In genomic region chr17:49404371-49404770, GRCh38 we compare ENCODE assay signal across 13 cellular contexts. TPM values are rescaled to one million over a fixed set of nuclear protein-coding genes. Genes with fewer than 3 reads are reported as not detected.
DNase-seq lines count a peak whose midpoint lies in the region; ATAC-seq and TF ChIP-seq lines count a peak whose summit lies in the region.
"Had no signal": no experiment of that assay in that cellular context is flagged by ENCODE, and none has a peak within 500 bp of the region (broad histone marks: within the 10 kb centered on the region; RNA-seq: fewer than 3 reads in every experiment).

No MANE protein-coding gene starts in this region.

- H3K27ac Mint-ChIP-seq in Caco-2 (ENCODE audit: unreplicated experiment) = no peak overlapping the region
- H3K27ac Mint-ChIP-seq in central memory CD8-positive, alpha-beta T cell (ENCODE audit: low read depth) = peak overlapping the region; percentile 91
- H3K27ac Mint-ChIP-seq: CD4-positive, alpha-beta T cell had no signal

- WGBS in spleen, 5 donors = 34 to 46% (median 36%) methylated on average over 12 of the region's 12 CpGs

- TF ChIP-seq POLR2A in spleen (IDR thresholded peaks at IDR 0.05) = no peak

- H3K4me3 Mint-ChIP-seq in Caco-2 (ENCODE audit: unreplicated experiment) = no peak overlapping the region
- H3K4me3 Mint-ChIP-seq in central memory CD8-positive, alpha-beta T cell = peak overlapping the region; percentile 65
- H3K4me3 Mint-ChIP-seq: brain; CD4-positive, alpha-beta T cell had no signal

- CTCF ChIA-PET in Caco-2 (lab: Charles Lee) = no interaction called here

- no peak for TF ChIP-seq CTCF in Caco-2 (IDR thresholded peaks at IDR 0.05; ENCODE audit: insufficient read depth in 1 of 2, low read depth in 1 of 2, low read length in 1 of 2, severe bottlenecking in 1 of 2, unreplicated experiment in 1 of 2)
- TF ChIP-seq CTCF in spleen (IDR thresholded peaks at IDR 0.05 in 8 of 11, conservative IDR thresholded peaks at IDR 0.05 in 3 of 11) = no peak

- peaks cover 71% of the 10 kb centered on the region for H3K36me3 Mint-ChIP-seq in Caco-2 (ENCODE audit: insufficient read depth, unreplicated experiment)
- H3K36me3 Mint-ChIP-seq in central memory CD8-positive, alpha-beta T cell (ENCODE audit: insufficient read depth) = peaks cover 25% of the 10 kb centered on the region

- no peaks in the 10 kb centered on the region for H3K9me3 ChIP-seq in Caco-2
- H3K9me3 ChIP-seq in spleen = no peaks in the 10 kb centered on the region
- H3K9me3 ChIP-seq: pancreas had no signal

- DNase-seq in Caco-2 (peak in 1 of 2 experiments; percentile 40), spleen (peak; percentile 89), NCI-H446 (lab: John Stamatoyannopoulos, UW) (no peak), globus pallidus (ENCODE audit: low spot score) (no peak), DMS53 (lab: John Stamatoyannopoulos, UW) (no peak)
- peak in 1 of 2 donors; percentile 44 for DNase-seq in central memory CD8-positive, alpha-beta T cell (ENCODE audit: low spot score in 2 of 2)
- DNase-seq in activated effector memory CD4-positive, alpha-beta T cell treated with Interleukin-2 at 50 U/mL for 16 hours = no peak
- DNase-seq: activated CD8-positive, alpha-beta memory T cell treated with anti-CD3 and anti-CD28 coated beads, Interleukin-2, amount 50 U/mL, for 48 hours; CD4-positive, alpha-beta T cell; pancreas; T1000 had no signal

- peaks cover 10% of the 10 kb centered on the region for H3K4me1 Mint-ChIP-seq in Caco-2 (ENCODE audit: low read depth, unreplicated experiment)
- H3K4me1 Mint-ChIP-seq in central memory CD8-positive, alpha-beta T cell = peaks cover 40% of the 10 kb centered on the region

- peaks cover 25% of the 10 kb centered on the region for H3K36me3 ChIP-seq in Caco-2 (ENCODE audit: control insufficient read depth, insufficient read depth, low read length)
- H3K36me3 ChIP-seq in spleen = peaks cover 0 to 72% (median 58%) of the 10 kb centered on the region in 6 donors

- peaks cover 5% of the 10 kb centered on the region; the same call in 1 of the 2 replicates for H3K4me1 ChIP-seq in Caco-2
- H3K4me1 ChIP-seq in spleen = peaks cover 7 to 59% (median 34%) of the 10 kb centered on the region in 6 donors

- no peaks in the 10 kb centered on the region for H3K9me3 Mint-ChIP-seq in Caco-2 (ENCODE audit: unreplicated experiment)
- H3K9me3 Mint-ChIP-seq in central memory CD8-positive, alpha-beta T cell = no peaks in the 10 kb centered on the region
- H3K9me3 Mint-ChIP-seq: brain; CD4-positive, alpha-beta T cell had no signal

- POLR2A ChIA-PET in Caco-2 (lab: Charles Lee) = no interaction called here

- no peaks in the 10 kb centered on the region for H3K27me3 Mint-ChIP-seq in Caco-2 (ENCODE audit: insufficient read depth, unreplicated experiment)
- no peaks in the 10 kb centered on the region for H3K27me3 Mint-ChIP-seq in central memory CD8-positive, alpha-beta T cell
- H3K27me3 Mint-ChIP-seq: brain; CD4-positive, alpha-beta T cell had no signal

- intact Hi-C loops in Caco-2 (cut with micrococcal nuclease; ENCODE audit: unreplicated experiment) = no loop called here
- intact Hi-C loops in spleen (cut with DNase I; ENCODE audit: low total_unique reads) = no loop called here

- H3K4me3 ChIP-seq in Caco-2 (ENCODE audit: low read depth, low read length) (no peak overlapping the region), spleen (peak overlapping the region in 1 of 8 donors; percentile 23)
- H3K4me3 ChIP-seq: pancreas had no signal

- H3K27me3 ChIP-seq in Caco-2 (replicated peaks; ENCODE audit: control insufficient read depth, insufficient read depth, low read length) (no peaks in the 10 kb centered on the region), spleen (replicated peaks in 1 of 7) (no peaks in the 10 kb centered on the region)
- H3K27me3 ChIP-seq: pancreas had no signal

- peak overlapping the region in 7 of 8 donors; percentile 1 to 90 (median 73) for H3K27ac ChIP-seq in spleen
- H3K27ac ChIP-seq: pancreas had no signal

- ATAC-seq in HG03097 (IDR thresholded peaks at IDR 0.05; ENCODE audit: low FRiP score, unreplicated experiment) = peak; percentile 50
- peak; percentile 83 for ATAC-seq in central memory CD8-positive, alpha-beta T cell (replicated peaks; ENCODE audit: extremely low read depth, poor library complexity, severe bottlenecking)
- ATAC-seq: pancreas had no signal

- TSS peak; percentile 34 for BruUV-seq in Caco-2 (replicated peaks; lab: Mats Ljungman, UMichigan)

RNA-seq across cellular contexts. Expression of gene PHB1, which starts 10.3 kb away (rescaled TPM):
- total RNA-seq in Caco-2 (2022) = 761 and 848 TPM in 2 replicates
- total RNA-seq in spleen = 10 to 100 TPM; 49.4 to 84.1 (median 66.6) TPM
- polyA plus RNA-seq in spleen = 100 to 1,000 TPM in 1 of 3 donors, 10 to 100 TPM in 2; 60.3 to 109 (median 95.5) TPM

RNA-seq across cellular contexts. Expression of gene ZNF652, which starts 42.3 kb away (rescaled TPM):
- 89.3 and 92.6 TPM in 2 replicates for total RNA-seq in Caco-2 (2022)
- 10 to 100 TPM; 51.4 to 73.9 (median 57.5) TPM for total RNA-seq in spleen
- polyA plus RNA-seq in spleen = 10 to 100 TPM; 18.2 to 26.6 (median 23.3) TPM
